1 cellular context compared by ENCODE assay signal in genomic region chr19:11236324-11237301, GRCh38.
A peak's percentile ranks its signal among the peaks of the same experiment; 100 is the strongest.
TF ChIP-seq lines count a peak whose summit lies in the region.

No MANE protein-coding gene starts in this region.

TF ChIP-seq in HepG2, 621 proteins besides CTCF, POLR2A, EP300 and RAD21 (continued from another document and continues in another):
- TF ChIP-seq, protein P1, sequence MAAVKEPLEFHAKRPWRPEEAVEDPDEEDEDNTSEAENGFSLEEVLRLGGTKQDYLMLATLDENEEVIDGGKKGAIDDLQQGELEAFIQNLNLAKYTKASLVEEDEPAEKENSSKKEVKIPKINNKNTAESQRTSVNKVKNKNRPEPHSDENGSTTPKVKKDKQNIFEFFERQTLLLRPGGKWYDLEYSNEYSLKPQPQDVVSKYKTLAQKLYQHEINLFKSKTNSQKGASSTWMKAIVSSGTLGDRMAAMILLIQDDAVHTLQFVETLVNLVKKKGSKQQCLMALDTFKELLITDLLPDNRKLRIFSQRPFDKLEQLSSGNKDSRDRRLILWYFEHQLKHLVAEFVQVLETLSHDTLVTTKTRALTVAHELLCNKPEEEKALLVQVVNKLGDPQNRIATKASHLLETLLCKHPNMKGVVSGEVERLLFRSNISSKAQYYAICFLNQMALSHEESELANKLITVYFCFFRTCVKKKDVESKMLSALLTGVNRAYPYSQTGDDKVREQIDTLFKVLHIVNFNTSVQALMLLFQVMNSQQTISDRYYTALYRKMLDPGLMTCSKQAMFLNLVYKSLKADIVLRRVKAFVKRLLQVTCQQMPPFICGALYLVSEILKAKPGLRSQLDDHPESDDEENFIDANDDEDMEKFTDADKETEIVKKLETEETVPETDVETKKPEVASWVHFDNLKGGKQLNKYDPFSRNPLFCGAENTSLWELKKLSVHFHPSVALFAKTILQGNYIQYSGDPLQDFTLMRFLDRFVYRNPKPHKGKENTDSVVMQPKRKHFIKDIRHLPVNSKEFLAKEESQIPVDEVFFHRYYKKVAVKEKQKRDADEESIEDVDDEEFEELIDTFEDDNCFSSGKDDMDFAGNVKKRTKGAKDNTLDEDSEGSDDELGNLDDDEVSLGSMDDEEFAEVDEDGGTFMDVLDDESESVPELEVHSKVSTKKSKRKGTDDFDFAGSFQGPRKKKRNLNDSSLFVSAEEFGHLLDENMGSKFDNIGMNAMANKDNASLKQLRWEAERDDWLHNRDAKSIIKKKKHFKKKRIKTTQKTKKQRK (IDR thresholded peaks at IDR 0.05; ENCODE audit: low read length): no peak
- TF ChIP-seq, protein P2, sequence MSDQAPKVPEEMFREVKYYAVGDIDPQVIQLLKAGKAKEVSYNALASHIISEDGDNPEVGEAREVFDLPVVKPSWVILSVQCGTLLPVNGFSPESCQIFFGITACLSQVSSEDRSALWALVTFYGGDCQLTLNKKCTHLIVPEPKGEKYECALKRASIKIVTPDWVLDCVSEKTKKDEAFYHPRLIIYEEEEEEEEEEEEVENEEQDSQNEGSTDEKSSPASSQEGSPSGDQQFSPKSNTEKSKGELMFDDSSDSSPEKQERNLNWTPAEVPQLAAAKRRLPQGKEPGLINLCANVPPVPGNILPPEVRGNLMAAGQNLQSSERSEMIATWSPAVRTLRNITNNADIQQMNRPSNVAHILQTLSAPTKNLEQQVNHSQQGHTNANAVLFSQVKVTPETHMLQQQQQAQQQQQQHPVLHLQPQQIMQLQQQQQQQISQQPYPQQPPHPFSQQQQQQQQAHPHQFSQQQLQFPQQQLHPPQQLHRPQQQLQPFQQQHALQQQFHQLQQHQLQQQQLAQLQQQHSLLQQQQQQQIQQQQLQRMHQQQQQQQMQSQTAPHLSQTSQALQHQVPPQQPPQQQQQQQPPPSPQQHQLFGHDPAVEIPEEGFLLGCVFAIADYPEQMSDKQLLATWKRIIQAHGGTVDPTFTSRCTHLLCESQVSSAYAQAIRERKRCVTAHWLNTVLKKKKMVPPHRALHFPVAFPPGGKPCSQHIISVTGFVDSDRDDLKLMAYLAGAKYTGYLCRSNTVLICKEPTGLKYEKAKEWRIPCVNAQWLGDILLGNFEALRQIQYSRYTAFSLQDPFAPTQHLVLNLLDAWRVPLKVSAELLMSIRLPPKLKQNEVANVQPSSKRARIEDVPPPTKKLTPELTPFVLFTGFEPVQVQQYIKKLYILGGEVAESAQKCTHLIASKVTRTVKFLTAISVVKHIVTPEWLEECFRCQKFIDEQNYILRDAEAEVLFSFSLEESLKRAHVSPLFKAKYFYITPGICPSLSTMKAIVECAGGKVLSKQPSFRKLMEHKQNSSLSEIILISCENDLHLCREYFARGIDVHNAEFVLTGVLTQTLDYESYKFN (CRISPR knock-in tag; conservative IDR thresholded peaks at IDR 0.05): peak; percentile 86
- TF ChIP-seq, protein P3, sequence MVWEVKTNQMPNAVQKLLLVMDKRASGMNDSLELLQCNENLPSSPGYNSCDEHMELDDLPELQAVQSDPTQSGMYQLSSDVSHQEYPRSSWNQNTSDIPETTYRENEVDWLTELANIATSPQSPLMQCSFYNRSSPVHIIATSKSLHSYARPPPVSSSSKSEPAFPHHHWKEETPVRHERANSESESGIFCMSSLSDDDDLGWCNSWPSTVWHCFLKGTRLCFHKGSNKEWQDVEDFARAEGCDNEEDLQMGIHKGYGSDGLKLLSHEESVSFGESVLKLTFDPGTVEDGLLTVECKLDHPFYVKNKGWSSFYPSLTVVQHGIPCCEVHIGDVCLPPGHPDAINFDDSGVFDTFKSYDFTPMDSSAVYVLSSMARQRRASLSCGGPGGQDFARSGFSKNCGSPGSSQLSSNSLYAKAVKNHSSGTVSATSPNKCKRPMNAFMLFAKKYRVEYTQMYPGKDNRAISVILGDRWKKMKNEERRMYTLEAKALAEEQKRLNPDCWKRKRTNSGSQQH (CRISPR knock-in tag; IDR thresholded peaks at IDR 0.05; ENCODE audit: low read depth): no peak
- TF ChIP-seq CCDC6 (CRISPR knock-in tag; IDR thresholded peaks at IDR 0.05) (peak; percentile 20; the same call in 1 of the 2 replicates), ZNF263 (CRISPR knock-in tag; IDR thresholded peaks at IDR 0.05) (no peak), ZNF230 (CRISPR knock-in tag; IDR thresholded peaks at IDR 0.05) (no peak; the same call in 1 of the 2 replicates), KLF11 (CRISPR knock-in tag; IDR thresholded peaks at IDR 0.05) (no peak), ZNF512 (CRISPR knock-in tag; IDR thresholded peaks at IDR 0.05) (no peak), ZNF3 (CRISPR knock-in tag; IDR thresholded peaks at IDR 0.05) (no peak; the same call in 1 of the 2 replicates), AHR (CRISPR knock-in tag; IDR thresholded peaks at IDR 0.05) (no peak), RBM22 (optimal IDR thresholded peaks at IDR 0.05; ENCODE audit: low read length) (no peak), ISL2 (CRISPR knock-in tag; IDR thresholded peaks at IDR 0.05) (peak; percentile 82), CEBPB (IDR thresholded peaks at IDR 0.05; ENCODE audit: borderline replicate concordance, low read depth, low read length) (no peak; the same call in 1 of the 2 replicates), KDM1A (CRISPR knock-in tag; IDR thresholded peaks at IDR 0.05) (peak; percentile 40), ZNF333 (CRISPR knock-in tag; IDR thresholded peaks at IDR 0.05; ENCODE audit: borderline replicate concordance) (peak; percentile 85; the same call in 1 of the 2 replicates), PRDM4 (CRISPR knock-in tag; IDR thresholded peaks at IDR 0.05; ENCODE audit: borderline replicate concordance) (no peak), RORA (CRISPR knock-in tag; IDR thresholded peaks at IDR 0.05) (no peak), CBX1 (IDR thresholded peaks at IDR 0.05; ENCODE audit: low read depth) (peak; percentile 81), HMGXB4 (CRISPR knock-in tag; IDR thresholded peaks at IDR 0.05; ENCODE audit: borderline replicate concordance in 1 of 2, low read depth in 1 of 2) (peak; percentile 60 to 63; a peak in 1 of 4 replicates), ZNF589 (CRISPR knock-in tag; conservative IDR thresholded peaks at IDR 0.05) (peak; percentile 93; the same call in 1 of the 2 replicates), ZNF644 (CRISPR knock-in tag; IDR thresholded peaks at IDR 0.05; ENCODE audit: low read depth) (no peak), HOXD1 (CRISPR knock-in tag; IDR thresholded peaks at IDR 0.05) (peak; percentile 69; the same call in 1 of the 2 replicates), SAFB2 (CRISPR knock-in tag; IDR thresholded peaks at IDR 0.05; ENCODE audit: borderline replicate concordance, low read depth) (no peak), ZFP62 (CRISPR knock-in tag; IDR thresholded peaks at IDR 0.05) (no peak), DR1 (CRISPR knock-in tag; IDR thresholded peaks at IDR 0.05) (peak; percentile 44; the same call in 1 of the 2 replicates), FOXP1 (IDR thresholded peaks at IDR 0.05) (no peak), FOXP1 (CRISPR knock-in tag; IDR thresholded peaks at IDR 0.05) (0 out of 2 replicates have a peak, but pooled peaks have one; percentile 13), NFE2 (CRISPR knock-in tag; IDR thresholded peaks at IDR 0.05) (0 out of 2 replicates have a peak, but pooled peaks have one; percentile 14)
- TF ChIP-seq, protein P4, sequence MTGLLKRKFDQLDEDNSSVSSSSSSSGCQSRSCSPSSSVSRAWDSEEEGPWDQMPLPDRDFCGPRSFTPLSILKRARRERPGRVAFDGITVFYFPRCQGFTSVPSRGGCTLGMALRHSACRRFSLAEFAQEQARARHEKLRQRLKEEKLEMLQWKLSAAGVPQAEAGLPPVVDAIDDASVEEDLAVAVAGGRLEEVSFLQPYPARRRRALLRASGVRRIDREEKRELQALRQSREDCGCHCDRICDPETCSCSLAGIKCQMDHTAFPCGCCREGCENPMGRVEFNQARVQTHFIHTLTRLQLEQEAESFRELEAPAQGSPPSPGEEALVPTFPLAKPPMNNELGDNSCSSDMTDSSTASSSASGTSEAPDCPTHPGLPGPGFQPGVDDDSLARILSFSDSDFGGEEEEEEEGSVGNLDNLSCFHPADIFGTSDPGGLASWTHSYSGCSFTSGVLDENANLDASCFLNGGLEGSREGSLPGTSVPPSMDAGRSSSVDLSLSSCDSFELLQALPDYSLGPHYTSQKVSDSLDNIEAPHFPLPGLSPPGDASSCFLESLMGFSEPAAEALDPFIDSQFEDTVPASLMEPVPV (CRISPR knock-in tag; IDR thresholded peaks at IDR 0.05): peak; percentile 83
- TF ChIP-seq, protein P5, sequence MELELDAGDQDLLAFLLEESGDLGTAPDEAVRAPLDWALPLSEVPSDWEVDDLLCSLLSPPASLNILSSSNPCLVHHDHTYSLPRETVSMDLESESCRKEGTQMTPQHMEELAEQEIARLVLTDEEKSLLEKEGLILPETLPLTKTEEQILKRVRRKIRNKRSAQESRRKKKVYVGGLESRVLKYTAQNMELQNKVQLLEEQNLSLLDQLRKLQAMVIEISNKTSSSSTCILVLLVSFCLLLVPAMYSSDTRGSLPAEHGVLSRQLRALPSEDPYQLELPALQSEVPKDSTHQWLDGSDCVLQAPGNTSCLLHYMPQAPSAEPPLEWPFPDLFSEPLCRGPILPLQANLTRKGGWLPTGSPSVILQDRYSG (CRISPR knock-in tag; IDR thresholded peaks at IDR 0.05): no peak
- TF ChIP-seq, protein P6, sequence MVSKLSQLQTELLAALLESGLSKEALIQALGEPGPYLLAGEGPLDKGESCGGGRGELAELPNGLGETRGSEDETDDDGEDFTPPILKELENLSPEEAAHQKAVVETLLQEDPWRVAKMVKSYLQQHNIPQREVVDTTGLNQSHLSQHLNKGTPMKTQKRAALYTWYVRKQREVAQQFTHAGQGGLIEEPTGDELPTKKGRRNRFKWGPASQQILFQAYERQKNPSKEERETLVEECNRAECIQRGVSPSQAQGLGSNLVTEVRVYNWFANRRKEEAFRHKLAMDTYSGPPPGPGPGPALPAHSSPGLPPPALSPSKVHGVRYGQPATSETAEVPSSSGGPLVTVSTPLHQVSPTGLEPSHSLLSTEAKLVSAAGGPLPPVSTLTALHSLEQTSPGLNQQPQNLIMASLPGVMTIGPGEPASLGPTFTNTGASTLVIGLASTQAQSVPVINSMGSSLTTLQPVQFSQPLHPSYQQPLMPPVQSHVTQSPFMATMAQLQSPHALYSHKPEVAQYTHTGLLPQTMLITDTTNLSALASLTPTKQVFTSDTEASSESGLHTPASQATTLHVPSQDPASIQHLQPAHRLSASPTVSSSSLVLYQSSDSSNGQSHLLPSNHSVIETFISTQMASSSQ (IDR thresholded peaks at IDR 0.05; ENCODE audit: low read depth): peak; percentile 33; the same call in 1 of the 2 replicates
- TF ChIP-seq, protein P6 (CRISPR knock-in tag; IDR thresholded peaks at IDR 0.05; ENCODE audit: borderline replicate concordance): peak; percentile 79; the same call in 1 of the 2 replicates
